ENCODE assay signal across 16 cellular contexts in genomic region chr3:46675426-46675825, GRCh38. TPM values are rescaled to one million over a fixed set of nuclear protein-coding genes. Genes with fewer than 3 reads are reported as not detected.
DNase-seq lines count a peak whose midpoint lies in the region; ATAC-seq, FAIRE-seq and TF ChIP-seq lines count a peak whose summit lies in the region.
"Had no signal": no experiment of that assay in that cellular context is flagged by ENCODE, and none has a peak within 500 bp of the region (broad histone marks: within the 10 kb centered on the region; RNA-seq: fewer than 3 reads in every experiment).

No MANE protein-coding gene starts in this region.

- no peak overlapping the region for H2AFZ ChIP-seq in HepG2 (ENCODE audit: low read length)

- H3K27ac ChIP-seq in RWPE2 (ENCODE audit: poor library complexity, severe bottlenecking) (no peak overlapping the region), heart left ventricle (no peak overlapping the region), HepG2 (ENCODE audit: extremely low read length, insufficient read depth, low read length) (no peak overlapping the region)
- H3K27ac ChIP-seq: SJSA1 had no signal

- ATAC-seq in RWPE2 (ENCODE audit: low read depth) (no peak), heart left ventricle (no peak), HepG2 (no peak)

- DNase-seq in RWPE2 (ENCODE audit: low spot score) (peak; percentile 20), heart left ventricle (peak in 3 of 5 donors; percentile 6 to 33 (median 17)), HepG2 (ENCODE audit: low spot score) (no peak), posterior vena cava (ENCODE audit: low spot score) (peak; percentile 36), dermis blood vessel endothelial cell (no peak), MG63 (no peak)
- no peak for DNase-seq in stimulated activated CD4-positive, alpha-beta T cell treated with anti-CD3 and anti-CD28 coated beads, Interleukin-2, amount 100 ng/mL, for 24 hours
- DNase-seq: DMS79, KBM-7, NCI-H187, NCI-H226, NCI-H524, NCI-H82 had no signal

- no peaks in the 10 kb centered on the region for H3K79me2 ChIP-seq in HepG2 (ENCODE audit: insufficient read depth, low read length)

- TF ChIP-seq CTCF in RWPE2 (IDR thresholded peaks at IDR 0.05; ENCODE audit: poor library complexity, severe bottlenecking), result no peak
- TF ChIP-seq CTCF in heart left ventricle (IDR thresholded peaks at IDR 0.05), result no peak
- TF ChIP-seq CTCF in HepG2 (CRISPR knock-in tag; IDR thresholded peaks at IDR 0.05), result no peak

- POLR2A ChIA-PET in HepG2 (lab: Yijun Ruan, JAX), result no interaction called here

- intact Hi-C loops in heart left ventricle (cut with DNase I) (no loop called here), HepG2 (cut with micrococcal nuclease; ENCODE audit: unreplicated experiment) (no loop called here), posterior vena cava (cut with DNase I) (no loop called here)

- no TSS peak for BruUV-seq in HepG2 (replicated peaks; lab: Mats Ljungman, UMichigan)

- no peak overlapping the region for H3K4me2 ChIP-seq in HepG2 (ENCODE audit: low read depth, low read length)

- CTCF ChIA-PET in HepG2 (lab: Yijun Ruan, JAX; ENCODE audit: low intra/inter-chr PET ratio, low total read pairs), result interaction anchor here (1.1 kb wide), 1 partner anchor 187 kb away, joined by 3 read pairs; no protein-coding TSS in a partner anchor

- H3K27me3 ChIP-seq in RWPE2 (ENCODE audit: insufficient read depth, poor library complexity, severe bottlenecking) (no peaks in the 10 kb centered on the region), heart left ventricle (no peaks in the 10 kb centered on the region), HepG2 (ENCODE audit: control insufficient read depth in 1 of 2, insufficient read depth in 2 of 2, low read length in 2 of 2) (peaks cover 0 to 44% of the 10 kb centered on the region in 2 experiments; a peak in 4 of 5 replicates), MG63 (no peaks in the 10 kb centered on the region)
- H3K27me3 ChIP-seq: SJSA1 had no signal

- H3K4me1 ChIP-seq in RWPE2 (ENCODE audit: insufficient read depth, poor library complexity, severe bottlenecking), result no peaks in the 10 kb centered on the region
- H3K4me1 ChIP-seq in heart left ventricle, result peaks cover 0 to 25% (median 9%) of the 10 kb centered on the region in 12 donors
- H3K4me1 ChIP-seq in HepG2 (ENCODE audit: insufficient read depth, low read length), result no peaks in the 10 kb centered on the region
- H3K4me1 ChIP-seq: SJSA1 had no signal

- in situ Hi-C loops in HepG2 (cut with HindIII; ENCODE audit: extremely low pct_ligation_motif_present, low pct_unique_long_range_greater_than_20kb), result no loop called here

- TF ChIP-seq POLR2A in heart left ventricle (IDR thresholded peaks at IDR 0.05), result no peak
- no peak for TF ChIP-seq POLR2A in HepG2 (IDR thresholded peaks at IDR 0.05; ENCODE audit: insufficient read depth in 1 of 2, low read depth in 2 of 2, low read length in 2 of 2)

- WGBS in heart left ventricle, 4 donors, result 94 to 96% (median 95%) methylated on average over 3 to 6 of the region's 6 CpGs
- 45% methylated on average over 6 of the region's 6 CpGs for WGBS in HepG2 (ENCODE audit: low lambda C conversion rate)

- H3K36me3 ChIP-seq in RWPE2 (ENCODE audit: low read depth) (peaks cover 92% of the 10 kb centered on the region), heart left ventricle (peaks cover 0 to 86% (median 43%) of the 10 kb centered on the region in 9 donors), HepG2 (replicated peaks in 1 of 2; ENCODE audit: control insufficient read depth in 1 of 2, insufficient read depth in 2 of 2, low read length in 2 of 2) (no peaks in the 10 kb centered on the region), MG63 (no peaks in the 10 kb centered on the region)
- H3K36me3 ChIP-seq: SJSA1 had no signal

- H3K9me3 ChIP-seq in RWPE2 (ENCODE audit: severe bottlenecking) (no peaks in the 10 kb centered on the region), heart left ventricle (no peaks in the 10 kb centered on the region), HepG2 (ENCODE audit: low read length) (no peaks in the 10 kb centered on the region), MG63 (no peaks in the 10 kb centered on the region)
- H3K9me3 ChIP-seq: SJSA1 had no signal

- no peak for FAIRE-seq in HepG2 (lab: Jason Lieb, UNC)
- FAIRE-seq: H1 had no signal

- no peak overlapping the region for H3K9ac ChIP-seq in HepG2 (ENCODE audit: insufficient read depth, low read depth, low read length)

- no peak overlapping the region for H3K4me3 ChIP-seq in RWPE2 (ENCODE audit: severe bottlenecking)
- H3K4me3 ChIP-seq in heart left ventricle, result no peak overlapping the region
- no peak overlapping the region for H3K4me3 ChIP-seq in HepG2 (replicated peaks in 1 of 3; ENCODE audit: insufficient read depth in 1 of 3, low read depth in 2 of 3, low read length in 3 of 3)
- no peak overlapping the region for H3K4me3 ChIP-seq in MG63
- H3K4me3 ChIP-seq: SJSA1 had no signal

- TF ChIP-seq EP300 in HepG2 (IDR thresholded peaks at IDR 0.05; ENCODE audit: low read depth in 2 of 2, low read length in 2 of 2), result no peak
- no peak for TF ChIP-seq EP300 in HepG2 (CRISPR knock-in tag; IDR thresholded peaks at IDR 0.05; ENCODE audit: borderline replicate concordance)

- no peaks in the 10 kb centered on the region for H4K20me1 ChIP-seq in HepG2 (ENCODE audit: insufficient read depth, low read length)

- no peak for TF ChIP-seq RAD21 in HepG2 (CRISPR knock-in tag; IDR thresholded peaks at IDR 0.05)

RNA-seq across cellular contexts. Expression of gene ALS2CL, which starts 18.1 kb away (rescaled TPM):
- total RNA-seq in heart left ventricle (10 to 100 TPM; 11.8 to 40.7 (median 25.4) TPM), HepG2 (2016; rRNA removed; fragmentation: Illumina TruSeq; extraction: Trizol) (not detected in 2 replicates), posterior vena cava (10 to 100 TPM; 12.1 to 12.5 TPM), dermis blood vessel endothelial cell (7.5 and 8.5 TPM in 2 replicates)
- polyA plus RNA-seq in heart left ventricle (10 to 100 TPM; 12.4 to 37.1 TPM), HepG2 (2011; rRNA removed) (not detected in 2 replicates)
- not detected in 2 replicates for total RNA-seq in HepG2 (2016; cell fraction: cytosol; rRNA removed; fragmentation: Illumina TruSeq; extraction: Trizol; ENCODE audit: low read depth)
- not detected in 2 replicates for total RNA-seq in HepG2 (2016; cell fraction: insoluble cytoplasmic fraction; rRNA removed; fragmentation: Illumina TruSeq; extraction: Trizol)
- not detected in 2 replicates for total RNA-seq in HepG2 (2016; cell fraction: membrane; rRNA removed; fragmentation: Illumina TruSeq; extraction: Trizol)
- not detected in 2 replicates for total RNA-seq in HepG2 (2016; cell fraction: nucleus; rRNA removed; fragmentation: Illumina TruSeq; extraction: Trizol)
- polyA plus RNA-seq in HepG2 (2011; cell fraction: cytosol; rRNA removed), result not detected in 2 replicates
- 0.03 TPM in 1 of 2 replicates, not detected in the other for polyA plus RNA-seq in HepG2 (2011; cell fraction: nucleus; rRNA removed)
- polyA plus RNA-seq in HepG2 (2012), result not detected in 2 replicates
- not detected in 2 replicates for polyA plus RNA-seq in HepG2 (2016; cell fraction: cytosol; fragmentation: Illumina TruSeq; extraction: Trizol; ENCODE audit: low read depth)
- polyA plus RNA-seq in HepG2 (2016; cell fraction: insoluble cytoplasmic fraction; fragmentation: Illumina TruSeq; extraction: Trizol; ENCODE audit: low read depth), result not detected in 2 replicates
- not detected in 2 replicates for polyA plus RNA-seq in HepG2 (2016; cell fraction: membrane; fragmentation: Illumina TruSeq; extraction: Trizol; ENCODE audit: low read depth)
- not detected in 2 replicates for polyA plus RNA-seq in HepG2 (2016; cell fraction: nucleus; fragmentation: Illumina TruSeq; extraction: Trizol; ENCODE audit: insufficient read depth, low read depth)
- 20.4 TPM in 1 of 2 replicates, not detected in the other for polyA minus RNA-seq in HepG2 (2011; rRNA and poly(A)+ RNA removed; ENCODE audit: low replicate concordance)
- 0.20 TPM in 1 of 2 replicates, not detected in the other for polyA minus RNA-seq in HepG2 (2011; cell fraction: cytosol; rRNA and poly(A)+ RNA removed)
- not detected in 2 replicates for polyA minus RNA-seq in HepG2 (2011; cell fraction: nucleus; rRNA and poly(A)+ RNA removed)
- 0.69 and 1.2 TPM in 2 replicates for total RNA-seq in MG63 (2014; rRNA removed; shearing (Covaris generic); ENCODE audit: low replicate concordance)

RNA-seq across cellular contexts. Expression of gene TMIE, which starts 25.8 kb away (rescaled TPM):
- total RNA-seq in heart left ventricle (under 1 TPM in 8 of 9 donors, not detected in 1; 0.47 to 0.95 (median 0.61) TPM), HepG2 (2016; rRNA removed; fragmentation: Illumina TruSeq; extraction: Trizol) (not detected in 2 replicates), posterior vena cava (1 to 10 TPM; 1.4 TPM), dermis blood vessel endothelial cell (0.17 TPM in 1 of 2 replicates, not detected in the other)
- polyA plus RNA-seq in heart left ventricle (under 1 TPM; 0.46 to 0.69 TPM), HepG2 (2011; rRNA removed) (not detected in 2 replicates)
- total RNA-seq in HepG2 (2016; cell fraction: cytosol; rRNA removed; fragmentation: Illumina TruSeq; extraction: Trizol; ENCODE audit: low read depth), result not detected in 2 replicates
- total RNA-seq in HepG2 (2016; cell fraction: insoluble cytoplasmic fraction; rRNA removed; fragmentation: Illumina TruSeq; extraction: Trizol), result not detected in 2 replicates
- total RNA-seq in HepG2 (2016; cell fraction: membrane; rRNA removed; fragmentation: Illumina TruSeq; extraction: Trizol), result not detected in 2 replicates
- not detected in 2 replicates for total RNA-seq in HepG2 (2016; cell fraction: nucleus; rRNA removed; fragmentation: Illumina TruSeq; extraction: Trizol)
- not detected in 2 replicates for polyA plus RNA-seq in HepG2 (2011; cell fraction: cytosol; rRNA removed)
- polyA plus RNA-seq in HepG2 (2011; cell fraction: nucleus; rRNA removed), result not detected in 2 replicates
- not detected in 2 replicates for polyA plus RNA-seq in HepG2 (2012)
- polyA plus RNA-seq in HepG2 (2016; cell fraction: cytosol; fragmentation: Illumina TruSeq; extraction: Trizol; ENCODE audit: low read depth), result not detected in 2 replicates
- polyA plus RNA-seq in HepG2 (2016; cell fraction: insoluble cytoplasmic fraction; fragmentation: Illumina TruSeq; extraction: Trizol; ENCODE audit: low read depth), result not detected in 2 replicates
- polyA plus RNA-seq in HepG2 (2016; cell fraction: membrane; fragmentation: Illumina TruSeq; extraction: Trizol; ENCODE audit: low read depth), result not detected in 2 replicates
- not detected in 2 replicates for polyA plus RNA-seq in HepG2 (2016; cell fraction: nucleus; fragmentation: Illumina TruSeq; extraction: Trizol; ENCODE audit: insufficient read depth, low read depth)
- polyA minus RNA-seq in HepG2 (2011; rRNA and poly(A)+ RNA removed; ENCODE audit: low replicate concordance), result 0.14 TPM in 1 of 2 replicates, not detected in the other
- polyA minus RNA-seq in HepG2 (2011; cell fraction: cytosol; rRNA and poly(A)+ RNA removed), result not detected in 2 replicates
- polyA minus RNA-seq in HepG2 (2011; cell fraction: nucleus; rRNA and poly(A)+ RNA removed), result not detected in 2 replicates
- total RNA-seq in MG63 (2014; rRNA removed; shearing (Covaris generic); ENCODE audit: low replicate concordance), result not detected in 2 replicates
- total RNA-seq: RPMI7951, SJSA1 had no signal

RNA-seq across cellular contexts. Expression of gene PRSS50, which starts 42.2 kb away (rescaled TPM):
- under 1 TPM in 7 of 9 donors, not detected in 2; 0.23 to 0.65 (median 0.35) TPM for total RNA-seq in heart left ventricle
- polyA plus RNA-seq in heart left ventricle, result under 1 TPM; 0.06 to 0.46 TPM
- not detected in 2 replicates for total RNA-seq in HepG2 (2016; rRNA removed; fragmentation: Illumina TruSeq; extraction: Trizol)
- total RNA-seq in HepG2 (2016; cell fraction: cytosol; rRNA removed; fragmentation: Illumina TruSeq; extraction: Trizol; ENCODE audit: low read depth), result not detected in 2 replicates
- not detected in 2 replicates for total RNA-seq in HepG2 (2016; cell fraction: insoluble cytoplasmic fraction; rRNA removed; fragmentation: Illumina TruSeq; extraction: Trizol)
- total RNA-seq in HepG2 (2016; cell fraction: membrane; rRNA removed; fragmentation: Illumina TruSeq; extraction: Trizol), result not detected in 2 replicates
- not detected in 2 replicates for total RNA-seq in HepG2 (2016; cell fraction: nucleus; rRNA removed; fragmentation: Illumina TruSeq; extraction: Trizol)
- not detected in 2 replicates for polyA plus RNA-seq in HepG2 (2011; rRNA removed)
- not detected in 2 replicates for polyA plus RNA-seq in HepG2 (2011; cell fraction: cytosol; rRNA removed)
- not detected in 2 replicates for polyA plus RNA-seq in HepG2 (2011; cell fraction: nucleus; rRNA removed)
- not detected in 2 replicates for polyA plus RNA-seq in HepG2 (2012)
- not detected in 2 replicates for polyA plus RNA-seq in HepG2 (2016; cell fraction: cytosol; fragmentation: Illumina TruSeq; extraction: Trizol; ENCODE audit: low read depth)
- not detected in 2 replicates for polyA plus RNA-seq in HepG2 (2016; cell fraction: insoluble cytoplasmic fraction; fragmentation: Illumina TruSeq; extraction: Trizol; ENCODE audit: low read depth)
- not detected in 2 replicates for polyA plus RNA-seq in HepG2 (2016; cell fraction: membrane; fragmentation: Illumina TruSeq; extraction: Trizol; ENCODE audit: low read depth)
- polyA plus RNA-seq in HepG2 (2016; cell fraction: nucleus; fragmentation: Illumina TruSeq; extraction: Trizol; ENCODE audit: insufficient read depth, low read depth), result not detected in 2 replicates
- polyA minus RNA-seq in HepG2 (2011; rRNA and poly(A)+ RNA removed; ENCODE audit: low replicate concordance), result not detected in 2 replicates
- not detected in 2 replicates for polyA minus RNA-seq in HepG2 (2011; cell fraction: cytosol; rRNA and poly(A)+ RNA removed)
- not detected in 2 replicates for polyA minus RNA-seq in HepG2 (2011; cell fraction: nucleus; rRNA and poly(A)+ RNA removed)
- not detected for total RNA-seq in posterior vena cava
- not detected in 2 replicates for total RNA-seq in dermis blood vessel endothelial cell
- total RNA-seq in MG63 (2014; rRNA removed; shearing (Covaris generic); ENCODE audit: low replicate concordance), result not detected in 2 replicates
- total RNA-seq: RPMI7951, SJSA1 had no signal

Comparison
In these comparisons a context has a peak if more than half of its experiments do, and no peak if none do; other contexts are left out.
1. DNase-seq: peak in RWPE2 (single experiment), heart left ventricle (3 of 5) and posterior vena cava (single experiment); none in HepG2 (single experiment), stimulated activated CD4-positive, alpha-beta T cell treated with anti-CD3 and anti-CD28 coated beads, Interleukin-2, amount 100 ng/mL, for 24 hours (0 of 2), dermis blood vessel endothelial cell (single experiment) and MG63 (single experiment).